Comparison of ENCODE assay signal across 8 cellular contexts in the genomic region with DNA sequence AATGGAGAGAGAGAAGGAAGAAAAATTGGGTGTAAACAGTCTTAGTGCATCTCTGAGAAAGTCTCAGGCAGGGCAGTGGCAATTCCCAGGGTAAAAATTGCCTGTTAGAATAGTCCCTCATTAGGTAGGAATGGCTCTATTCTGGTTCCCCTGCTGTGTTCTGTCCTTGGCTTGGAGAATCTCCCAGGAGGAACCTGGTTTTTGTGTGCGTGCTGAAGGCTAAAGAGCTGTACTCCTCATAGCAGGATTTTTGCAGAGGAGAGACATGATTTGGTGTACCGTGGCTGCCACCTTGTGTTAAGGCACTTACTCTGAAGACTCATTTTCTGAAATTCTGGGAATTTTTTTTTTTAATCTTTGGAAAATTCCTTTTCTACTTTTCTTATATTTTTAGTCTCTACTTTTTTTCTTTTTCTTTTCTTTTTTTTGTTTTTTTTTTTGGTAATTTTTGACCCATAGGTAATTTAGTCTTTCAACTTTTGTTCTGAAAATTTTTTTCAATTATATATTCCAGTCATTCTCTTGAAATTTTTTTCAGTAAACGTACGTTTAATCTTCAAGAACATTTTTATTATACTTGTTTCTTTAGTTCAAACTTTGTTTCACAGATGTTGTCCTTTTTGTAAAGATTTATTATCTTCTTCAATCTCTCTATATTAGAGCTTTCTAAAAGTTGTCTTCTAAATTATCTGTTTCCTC.
DNase-seq lines count a peak whose midpoint lies in the region; ATAC-seq lines count a peak whose summit lies in the region.

No MANE protein-coding gene starts in this region.

- no peaks in the 10 kb centered on the region for H3K9me2 ChIP-seq in GM23248 (ENCODE audit: insufficient read depth)

- CTCF ChIA-PET in activated naive CD4-positive, alpha-beta T cell treated with anti-CD3 and anti-CD28 coated beads, Interleukin-2, amount 10 ng/mL, durations not matched to agents 7 days and 5 days (lab: Charles Lee): interaction anchor here (1.0 to 4.0 kb wide), 3 partner anchors 100 to 261 kb away, joined by 3 to 20 read pairs (median 4); no protein-coding TSS in a partner anchor

- no peak overlapping the region for H3K4me3 Mint-ChIP-seq in CD4-positive, CD25-positive, alpha-beta regulatory T cell
- H3K4me3 Mint-ChIP-seq in activated naive CD4-positive, alpha-beta T cell treated with anti-CD3 and anti-CD28 coated beads, Interleukin-2, amount 10 ng/mL, durations not matched to agents 7 days and 5 days: no peak overlapping the region

- no peak overlapping the region for H3K4me2 ChIP-seq in GM23248 (ENCODE audit: unreplicated experiment)

- WGBS in GM23248 (ENCODE audit: low coverage in 1 of 2, low lambda C conversion rate in 2 of 2, missing lambda C conversion rate in 2 of 2), 2 experiments: 53 to 59% methylated on average over 4 of the region's 4 CpGs

- H3K27ac Mint-ChIP-seq in CD4-positive, CD25-positive, alpha-beta regulatory T cell: peak overlapping the region in 1 of 3 donors; percentile 57
- no peak overlapping the region for H3K27ac Mint-ChIP-seq in activated naive CD4-positive, alpha-beta T cell treated with anti-CD3 and anti-CD28 coated beads, Interleukin-2, amount 10 ng/mL, durations not matched to agents 7 days and 5 days

- H3K4me1 ChIP-seq in CD4-positive, CD25-positive, alpha-beta regulatory T cell (ENCODE audit: control insufficient read depth, insufficient read depth, low read length, poor library complexity, severe bottlenecking): no peaks in the 10 kb centered on the region
- H3K4me1 ChIP-seq in GM23248 (ENCODE audit: insufficient read depth): peaks cover 15% of the 10 kb centered on the region

- H3F3A ChIP-seq in GM23248 (ENCODE audit: insufficient read depth): peaks cover 23% of the 10 kb centered on the region; the same call in 1 of the 2 replicates

- in situ Hi-C loops in GM23248 (cut with MboI): no loop called here

- H2AFZ ChIP-seq in GM23248: no peak overlapping the region

- no peaks in the 10 kb centered on the region for H3K27me3 ChIP-seq in CD4-positive, CD25-positive, alpha-beta regulatory T cell (ENCODE audit: control insufficient read depth, insufficient read depth, low read length)
- H3K27me3 ChIP-seq in GM23248 (replicated peaks; ENCODE audit: insufficient read depth): no peaks in the 10 kb centered on the region

- peaks cover 63% of the 10 kb centered on the region for H3K79me2 ChIP-seq in GM23248 (ENCODE audit: insufficient read depth)

- H3K9me3 ChIP-seq in CD4-positive, CD25-positive, alpha-beta regulatory T cell (ENCODE audit: control insufficient read depth in 2 of 2, low read length in 2 of 2): peaks cover 11 to 12% of the 10 kb centered on the region in 2 experiments
- no peaks in the 10 kb centered on the region for H3K9me3 ChIP-seq in GM23248 (ENCODE audit: low read depth)

- no peak overlapping the region for H3K27ac ChIP-seq in CD4-positive, CD25-positive, alpha-beta regulatory T cell (ENCODE audit: insufficient read depth, low read length, poor library complexity, severe bottlenecking)
- no peak overlapping the region for H3K27ac ChIP-seq in GM23248

- H3K9me3 Mint-ChIP-seq in CD4-positive, CD25-positive, alpha-beta regulatory T cell: peaks cover 0 to 24% (median 2%) of the 10 kb centered on the region in 7 donors
- peaks cover 18% of the 10 kb centered on the region for H3K9me3 Mint-ChIP-seq in activated naive CD4-positive, alpha-beta T cell treated with anti-CD3 and anti-CD28 coated beads, Interleukin-2, amount 10 ng/mL, durations not matched to agents 7 days and 5 days

- peaks cover 5 to 16% (median 5%) of the 10 kb centered on the region in 4 donors for H3K4me1 Mint-ChIP-seq in CD4-positive, CD25-positive, alpha-beta regulatory T cell
- no peaks in the 10 kb centered on the region for H3K4me1 Mint-ChIP-seq in activated naive CD4-positive, alpha-beta T cell treated with anti-CD3 and anti-CD28 coated beads, Interleukin-2, amount 10 ng/mL, durations not matched to agents 7 days and 5 days

- DNase-seq in CD4-positive, CD25-positive, alpha-beta regulatory T cell: peak in 2 of 3 donors; percentile 12 to 40
- DNase-seq in GM23248: peak; percentile 83
- peak; percentile 64 for DNase-seq in NCI-H2171 (lab: John Stamatoyannopoulos, UW)
- DNase-seq in activated naive CD4-positive, alpha-beta T cell treated with anti-CD3 and anti-CD28 coated beads, Interleukin-2, amount 10 ng/mL, durations not matched to agents 7 days and 5 days: peak; percentile 59
- DNase-seq in head of caudate nucleus: peak in 40 of 42 donors; percentile 30 to 86 (median 67)
- peak; percentile 61 for DNase-seq in renal cortical epithelial cell (ENCODE audit: low read depth)
- DNase-seq in NK-92 (lab: John Stamatoyannopoulos, UW; ENCODE audit: unreplicated experiment): no peak
- no peak for DNase-seq in NK-92 treated with Interleukin-12 subunit alpha and Interleukin-12 subunit beta, amount 100 ng/mL, for 24 hours (lab: John Stamatoyannopoulos, UW)

- H3K9ac ChIP-seq in GM23248: no peak overlapping the region

- intact Hi-C loops in head of caudate nucleus (cut with DNase I): no loop called here

- no peaks in the 10 kb centered on the region for H3K27me3 Mint-ChIP-seq in CD4-positive, CD25-positive, alpha-beta regulatory T cell
- no peaks in the 10 kb centered on the region for H3K27me3 Mint-ChIP-seq in activated naive CD4-positive, alpha-beta T cell treated with anti-CD3 and anti-CD28 coated beads, Interleukin-2, amount 10 ng/mL, durations not matched to agents 7 days and 5 days

- no peak overlapping the region for H3K4me3 ChIP-seq in CD4-positive, CD25-positive, alpha-beta regulatory T cell (ENCODE audit: low read depth, low read length)
- no peak overlapping the region for H3K4me3 ChIP-seq in GM23248

- H4K20me1 ChIP-seq in GM23248 (ENCODE audit: insufficient read depth): 0 out of 2 replicates have a peak, but pooled peaks cover 6% of the 10 kb centered on the region

- no peak for ATAC-seq in CD4-positive, CD25-positive, alpha-beta regulatory T cell (ENCODE audit: low read depth in 2 of 2)

- peaks cover 45% of the 10 kb centered on the region for H3K36me3 Mint-ChIP-seq in CD4-positive, CD25-positive, alpha-beta regulatory T cell
- H3K36me3 Mint-ChIP-seq in activated naive CD4-positive, alpha-beta T cell treated with anti-CD3 and anti-CD28 coated beads, Interleukin-2, amount 10 ng/mL, durations not matched to agents 7 days and 5 days: peaks cover 28% of the 10 kb centered on the region

- peaks cover 12% of the 10 kb centered on the region for H3K36me3 ChIP-seq in CD4-positive, CD25-positive, alpha-beta regulatory T cell (ENCODE audit: control insufficient read depth, insufficient read depth, low read length)
- H3K36me3 ChIP-seq in GM23248 (ENCODE audit: low read depth): peaks cover 2% of the 10 kb centered on the region; the same call in 1 of the 2 replicates

Comparison
In these comparisons a context has a peak if more than half of its experiments do, and no peak if none do; other contexts are left out.
1. DNase-seq: peak in CD4-positive, CD25-positive, alpha-beta regulatory T cell (2 of 3), GM23248 (single experiment), NCI-H2171 (single experiment), activated naive CD4-positive, alpha-beta T cell treated with anti-CD3 and anti-CD28 coated beads, Interleukin-2, amount 10 ng/mL, durations not matched to agents 7 days and 5 days (single experiment), head of caudate nucleus (40 of 42) and renal cortical epithelial cell (single experiment); none in NK-92 (single experiment) and NK-92 treated with Interleukin-12 subunit alpha and Interleukin-12 subunit beta, amount 100 ng/mL, for 24 hours (single experiment).